Comparison of ENCODE assay signal across 21 cellular contexts in genomic region chr7:92626281-92626846, GRCh38. TPM values are rescaled to one million over a fixed set of nuclear protein-coding genes. Genes with fewer than 3 reads are reported as not detected.
A peak's percentile ranks its signal among the peaks of the same experiment; 100 is the strongest.
DNase-seq lines count a peak whose midpoint lies in the region; ATAC-seq and TF ChIP-seq lines count a peak whose summit lies in the region.
"Had no signal": no experiment of that assay in that cellular context is flagged by ENCODE, and none has a peak within 500 bp of the region (broad histone marks: within the 10 kb centered on the region; RNA-seq: fewer than 3 reads in every experiment).

No MANE protein-coding gene starts in this region.

- H4K8ac ChIP-seq in mesendoderm (ENCODE audit: low read depth, low read length): no peak overlapping the region

- H4K5ac ChIP-seq in mesendoderm (ENCODE audit: low read length): no peak overlapping the region

- no peak for TF ChIP-seq POLR2A in testis (IDR thresholded peaks at IDR 0.05)

- no peak overlapping the region for H3K4ac ChIP-seq in mesendoderm (ENCODE audit: low read depth, low read length)

- no peaks in the 10 kb centered on the region for H3K79me1 ChIP-seq in mesendoderm (ENCODE audit: low read length)

- H3K4me3 ChIP-seq in CD8-positive, alpha-beta T cell (ENCODE audit: low read depth, low read length): no peak overlapping the region
- H3K4me3 ChIP-seq in mesendoderm (ENCODE audit: low read length) (no peak overlapping the region), testis (no peak overlapping the region)
- H3K4me3 ChIP-seq: coronary artery, spleen, thoracic aorta had no signal

- peaks cover 4% of the 10 kb centered on the region for H3K9me3 ChIP-seq in CD8-positive, alpha-beta T cell (ENCODE audit: low read length)
- H3K9me3 ChIP-seq in testis: no peaks in the 10 kb centered on the region
- H3K9me3 ChIP-seq: neutrophil, thoracic aorta had no signal

- H3K36me3 ChIP-seq in CD8-positive, alpha-beta T cell (ENCODE audit: insufficient read depth, low read length): no peaks in the 10 kb centered on the region
- H3K36me3 ChIP-seq in mesendoderm (ENCODE audit: control insufficient read depth, insufficient read depth, low read length) (no peaks in the 10 kb centered on the region), testis (ENCODE audit: low read depth, missing control alignments) (no peaks in the 10 kb centered on the region)
- H3K36me3 ChIP-seq: neutrophil, thoracic aorta had no signal

- H3K4me1 ChIP-seq in CD8-positive, alpha-beta T cell (ENCODE audit: insufficient read depth, low read length): peaks cover 18% of the 10 kb centered on the region
- H3K4me1 ChIP-seq in mesendoderm (ENCODE audit: control insufficient read depth, low read depth, low read length): no peaks in the 10 kb centered on the region
- no peaks in the 10 kb centered on the region for H3K4me1 ChIP-seq in testis

- H3K56ac ChIP-seq in mesendoderm (ENCODE audit: low read length): no peak overlapping the region

- TF ChIP-seq CTCF in CD8-positive, alpha-beta T cell (IDR thresholded peaks at IDR 0.05): no peak
- no peak for TF ChIP-seq CTCF in testis (IDR thresholded peaks at IDR 0.05)

- H3K79me2 ChIP-seq in mesendoderm (ENCODE audit: control insufficient read depth, insufficient read depth, low read length): no peaks in the 10 kb centered on the region

- POLR2A ChIA-PET in CD8-positive, alpha-beta T cell (lab: Charles Lee): no interaction called here
- POLR2A ChIA-PET in activated CD4-positive, alpha-beta memory T cell treated with anti-CD3 and anti-CD28 coated beads for 36 hours (lab: Charles Lee): interaction anchor here (1.3 to 1.9 kb wide), 2 partner anchors 9 to 22 kb away, joined by 3 to 7 read pairs; no protein-coding TSS in a partner anchor

- H2BK5ac ChIP-seq in mesendoderm (ENCODE audit: low read length): no peak overlapping the region

- no peak overlapping the region for H3K4me3 Mint-ChIP-seq in T-helper 1 cell treated with Interleukin-12 subunit alpha and Interleukin-12 subunit beta and Interleukin-4 antibody, amounts not matched to agents 30 μg/mL and 1 μg/mL, for 36 hours
- H3K4me3 Mint-ChIP-seq in CD8-positive, alpha-beta T cell: no peak overlapping the region
- H3K4me3 Mint-ChIP-seq in activated CD4-positive, alpha-beta memory T cell treated with anti-CD3 and anti-CD28 coated beads for 36 hours: no peak overlapping the region

- H3K36me3 Mint-ChIP-seq in T-helper 1 cell treated with Interleukin-12 subunit alpha and Interleukin-12 subunit beta and Interleukin-4 antibody, amounts not matched to agents 30 μg/mL and 1 μg/mL, for 36 hours (ENCODE audit: low read depth): peaks cover 65% of the 10 kb centered on the region
- H3K36me3 Mint-ChIP-seq in CD8-positive, alpha-beta T cell: peaks cover 18% of the 10 kb centered on the region
- H3K36me3 Mint-ChIP-seq in activated CD4-positive, alpha-beta memory T cell treated with anti-CD3 and anti-CD28 coated beads for 36 hours: peaks cover 56% of the 10 kb centered on the region

- no peak overlapping the region for H3K18ac ChIP-seq in mesendoderm (ENCODE audit: low read length)

- no peak overlapping the region for H2AK5ac ChIP-seq in mesendoderm (ENCODE audit: low read length)

- H2BK15ac ChIP-seq in mesendoderm (replicated peaks; ENCODE audit: low read depth): no peak overlapping the region

- DNase-seq in T-helper 1 cell (no peak), epithelial cell of prostate (ENCODE audit: low read depth, low spot score) (no peak), mesendoderm (no peak), testis (no peak), NCI-H1092 (lab: John Stamatoyannopoulos, UW) (no peak)
- no peak for DNase-seq in CD8-positive, alpha-beta T cell
- no peak for DNase-seq in activated CD4-positive, alpha-beta memory T cell treated with anti-CD3 and anti-CD28 coated beads for 36 hours
- DNase-seq: 8988T; activated CD4-positive, alpha-beta T cell treated with anti-CD3 and anti-CD28 coated beads, Interleukin-2, amount 10 ng/mL, durations not matched to agents 7 days and 5 days; DMS53; foreskin melanocyte; left cardiac atrium; midbrain; NCI-H1417 treated with DMSO at 0.1 percent for 48 hours; NCI-H82; spleen; stimulated activated CD8-positive, alpha-beta memory T cell treated with anti-CD3 and anti-CD28 coated beads, Interleukin-4, amount 100 ng/mL, for 48 hours had no signal

- H3K23ac ChIP-seq in mesendoderm (ENCODE audit: low read length): no peak overlapping the region

- intact Hi-C loops in CD8-positive, alpha-beta T cell (cut with DNase I, micrococcal nuclease): no loop called here
- intact Hi-C loops in activated CD4-positive, alpha-beta memory T cell treated with anti-CD3 and anti-CD28 coated beads for 36 hours (cut with micrococcal nuclease): no loop called here
- intact Hi-C loops in testis (cut with DNase I; ENCODE audit: low total_unique reads): no loop called here

- no peak overlapping the region for H3K27ac ChIP-seq in CD8-positive, alpha-beta T cell (ENCODE audit: low read depth, low read length)
- H3K27ac ChIP-seq in epithelial cell of prostate (peak overlapping the region; percentile 76), mesendoderm (ENCODE audit: low read depth, low read length) (no peak overlapping the region), testis (no peak overlapping the region)
- H3K27ac ChIP-seq: coronary artery, neutrophil, thoracic aorta had no signal

- no peaks in the 10 kb centered on the region for H3K27me3 ChIP-seq in CD8-positive, alpha-beta T cell (ENCODE audit: insufficient read depth, low read length)
- H3K27me3 ChIP-seq in mesendoderm (ENCODE audit: insufficient read depth, low read length, poor library complexity) (no peaks in the 10 kb centered on the region), testis (no peaks in the 10 kb centered on the region)
- H3K27me3 ChIP-seq: neutrophil, spleen had no signal

- WGBS in mesendoderm (ENCODE audit: extremely low coverage, insufficient coverage, low lambda C conversion rate): no CpG with 5 or more reads among the region's 4 CpGs
- WGBS in testis, 2 donors: 86 to 93% methylated on average over 4 of the region's 4 CpGs

- peak overlapping the region; percentile 67 for H3K27ac Mint-ChIP-seq in T-helper 1 cell treated with Interleukin-12 subunit alpha and Interleukin-12 subunit beta and Interleukin-4 antibody, amounts not matched to agents 30 μg/mL and 1 μg/mL, for 36 hours
- H3K27ac Mint-ChIP-seq in CD8-positive, alpha-beta T cell: peak overlapping the region; percentile 52
- peak overlapping the region; percentile 91 for H3K27ac Mint-ChIP-seq in activated CD4-positive, alpha-beta memory T cell treated with anti-CD3 and anti-CD28 coated beads for 36 hours

- CTCF ChIA-PET in CD8-positive, alpha-beta T cell (lab: Charles Lee): no interaction called here
- CTCF ChIA-PET in activated CD4-positive, alpha-beta memory T cell treated with anti-CD3 and anti-CD28 coated beads for 36 hours (lab: Charles Lee): no interaction called here

- no peak overlapping the region for H2BK120ac ChIP-seq in mesendoderm (ENCODE audit: low read depth, low read length)

- H3K9ac ChIP-seq in mesendoderm (ENCODE audit: low read length): no peak overlapping the region

- peaks cover 62% of the 10 kb centered on the region for H3K4me1 Mint-ChIP-seq in T-helper 1 cell treated with Interleukin-12 subunit alpha and Interleukin-12 subunit beta and Interleukin-4 antibody, amounts not matched to agents 30 μg/mL and 1 μg/mL, for 36 hours (ENCODE audit: low read depth)
- H3K4me1 Mint-ChIP-seq in CD8-positive, alpha-beta T cell (ENCODE audit: low read depth): peaks cover 28% of the 10 kb centered on the region
- peaks cover 89% of the 10 kb centered on the region for H3K4me1 Mint-ChIP-seq in activated CD4-positive, alpha-beta memory T cell treated with anti-CD3 and anti-CD28 coated beads for 36 hours (ENCODE audit: low read depth)

- no peak overlapping the region for H3K4me2 ChIP-seq in mesendoderm (ENCODE audit: low read length)

- no peaks in the 10 kb centered on the region for H3K27me3 Mint-ChIP-seq in T-helper 1 cell treated with Interleukin-12 subunit alpha and Interleukin-12 subunit beta and Interleukin-4 antibody, amounts not matched to agents 30 μg/mL and 1 μg/mL, for 36 hours (ENCODE audit: low read depth)
- H3K27me3 Mint-ChIP-seq in CD8-positive, alpha-beta T cell (ENCODE audit: low read depth): no peaks in the 10 kb centered on the region
- no peaks in the 10 kb centered on the region for H3K27me3 Mint-ChIP-seq in activated CD4-positive, alpha-beta memory T cell treated with anti-CD3 and anti-CD28 coated beads for 36 hours
- H3K27me3 Mint-ChIP-seq: activated CD4-positive, alpha-beta T cell treated with anti-CD3 and anti-CD28 coated beads, Interleukin-2, amount 10 ng/mL, durations not matched to agents 7 days and 5 days had no signal

- ATAC-seq in CD8-positive, alpha-beta T cell: no peak
- ATAC-seq: left cardiac atrium had no signal

- peaks cover 28% of the 10 kb centered on the region for H3K9me3 Mint-ChIP-seq in T-helper 1 cell treated with Interleukin-12 subunit alpha and Interleukin-12 subunit beta and Interleukin-4 antibody, amounts not matched to agents 30 μg/mL and 1 μg/mL, for 36 hours
- peaks cover 2% of the 10 kb centered on the region for H3K9me3 Mint-ChIP-seq in CD8-positive, alpha-beta T cell
- peaks cover 5% of the 10 kb centered on the region for H3K9me3 Mint-ChIP-seq in activated CD4-positive, alpha-beta memory T cell treated with anti-CD3 and anti-CD28 coated beads for 36 hours

RNA-seq across cellular contexts. Expression of gene FAM133B, which starts 36.2 kb away (rescaled TPM):
- 10 to 100 TPM; 83.0 to 85.1 TPM for total RNA-seq in CD8-positive, alpha-beta T cell
- 10 to 100 TPM; 21.7 to 25.5 TPM for total RNA-seq in activated CD4-positive, alpha-beta memory T cell treated with anti-CD3 and anti-CD28 coated beads for 36 hours
- 102 TPM for polyA plus RNA-seq in mesendoderm (2013, experiment 1 of 2)
- 100 TPM for polyA plus RNA-seq in mesendoderm (2013, experiment 2 of 2)
- 10 to 100 TPM; 20.1 to 24.3 TPM for total RNA-seq in testis
- 6.0 TPM for polyA plus RNA-seq in testis (ENCODE audit: insufficient read depth, low read depth, low replicate concordance)
